In genomic region chr20:53515749-53516148, GRCh38 we compare ENCODE assay signal across 26 cellular contexts.
"Had no signal": no experiment of that assay in that cellular context is flagged by ENCODE, and none has a peak within 500 bp of the region (broad histone marks: within the 10 kb centered on the region; RNA-seq: fewer than 3 reads in every experiment).

No MANE protein-coding gene starts in this region.

- H3K4me1 ChIP-seq: adrenal gland, SJCRH30 had no signal

- DNase-seq: activated CD4-positive, alpha-beta T cell treated with anti-CD3 and anti-CD28 coated beads, Interleukin-2, amount 10 ng/mL, durations not matched to agents 24 days and 14 days; activated CD4-positive, alpha-beta T cell treated with anti-CD3 and anti-CD28 coated beads, Interleukin-2, amount 50 U/mL, for 4 hours; activated CD8-positive, alpha-beta T cell treated with anti-CD3 and anti-CD28 coated beads for 36 hours; activated gamma-delta T cell treated with Interleukin-2 at 50 U/mL for 16 hours; activated naive CD4-positive, alpha-beta T cell treated with anti-CD3 and anti-CD28 coated beads for 36 hours; activated T-cell treated with anti-CD3 and anti-CD28 coated beads, Interleukin-2, amount 50 U/mL, for 24 hours; adrenal gland; caudate nucleus; NCI-H1092 treated with DMSO at 0.1 percent for 48 hours; NCI-H1417; NCI-H146; NCI-H187; NCI-H2029 treated with DMSO at 0.1 percent for 48 hours; NCI-H2171; NCI-H2227 treated with DMSO at 0.1 percent for 48 hours; NCI-H446; NCI-H510A treated with DMSO at 0.1 percent for 48 hours; NCI-H526 treated with DMSO at 0.1 percent for 48 hours; SHP77; SJCRH30; T1000 had no signal

- ATAC-seq: activated CD8-positive, alpha-beta T cell treated with anti-CD3 and anti-CD28 coated beads for 36 hours; activated naive CD4-positive, alpha-beta T cell treated with anti-CD3 and anti-CD28 coated beads, Interleukin-2, amount 50 U/mL, for 72 hours; Panc1 had no signal

- H3K9me3 ChIP-seq: adrenal gland, SJCRH30 had no signal

- H3K27me3 ChIP-seq: adrenal gland had no signal

- H3K9me3 Mint-ChIP-seq: activated CD4-positive, alpha-beta T cell treated with anti-CD3 and anti-CD28 coated beads, Interleukin-2, amount 10 ng/mL, durations not matched to agents 24 days and 14 days; activated CD8-positive, alpha-beta T cell treated with anti-CD3 and anti-CD28 coated beads for 36 hours; activated naive CD4-positive, alpha-beta T cell treated with anti-CD3 and anti-CD28 coated beads for 36 hours; activated naive CD4-positive, alpha-beta T cell treated with anti-CD3 and anti-CD28 coated beads, Interleukin-2, amount 50 U/mL, for 72 hours; activated T-cell treated with anti-CD3 and anti-CD28 coated beads, Interleukin-2, amount 50 U/mL, for 24 hours had no signal

- H3K27me3 Mint-ChIP-seq: activated CD4-positive, alpha-beta T cell treated with anti-CD3 and anti-CD28 coated beads, Interleukin-2, amount 10 ng/mL, durations not matched to agents 24 days and 14 days; activated CD8-positive, alpha-beta T cell treated with anti-CD3 and anti-CD28 coated beads for 36 hours; activated T-cell treated with anti-CD3 and anti-CD28 coated beads, Interleukin-2, amount 50 U/mL, for 24 hours; brain had no signal

- H3K36me3 Mint-ChIP-seq: activated naive CD4-positive, alpha-beta T cell treated with anti-CD3 and anti-CD28 coated beads, Interleukin-2, amount 50 U/mL, for 72 hours; brain had no signal

- H3K27ac ChIP-seq: adrenal gland, SJCRH30, SK-N-MC had no signal

- H3K4me3 ChIP-seq: adrenal gland, SJCRH30, SK-N-MC had no signal

- H3K4me3 Mint-ChIP-seq: activated CD4-positive, alpha-beta T cell treated with anti-CD3 and anti-CD28 coated beads, Interleukin-2, amount 10 ng/mL, durations not matched to agents 24 days and 14 days; activated CD8-positive, alpha-beta T cell treated with anti-CD3 and anti-CD28 coated beads for 36 hours; activated naive CD4-positive, alpha-beta T cell treated with anti-CD3 and anti-CD28 coated beads for 36 hours; activated T-cell treated with anti-CD3 and anti-CD28 coated beads, Interleukin-2, amount 50 U/mL, for 24 hours; activated T-helper 1 cell treated with anti-CD3 and anti-CD28 coated beads, Interleukin-12 subunit alpha, Interleukin-12 subunit beta, Interleukin-2, Interleukin-4 antibody, amounts not matched to agents 30 ng/mL and 10 ng/mL and 1 ng/mL, durations not matched to agents 14 hours and 24 hours and 36 hours; brain had no signal

- H3K36me3 ChIP-seq: adrenal gland, SJCRH30 had no signal

- H3K27ac Mint-ChIP-seq: activated CD4-positive, alpha-beta T cell treated with anti-CD3 and anti-CD28 coated beads, Interleukin-2, amount 10 ng/mL, durations not matched to agents 24 days and 14 days; activated CD8-positive, alpha-beta T cell treated with anti-CD3 and anti-CD28 coated beads for 36 hours; activated naive CD4-positive, alpha-beta T cell treated with anti-CD3 and anti-CD28 coated beads for 36 hours; activated naive CD4-positive, alpha-beta T cell treated with anti-CD3 and anti-CD28 coated beads, Interleukin-2, amount 50 U/mL, for 72 hours; activated T-cell treated with anti-CD3 and anti-CD28 coated beads, Interleukin-2, amount 50 U/mL, for 24 hours; activated T-helper 1 cell treated with anti-CD3 and anti-CD28 coated beads, Interleukin-12 subunit alpha, Interleukin-12 subunit beta, Interleukin-2, Interleukin-4 antibody, amounts not matched to agents 30 ng/mL and 10 ng/mL and 1 ng/mL, durations not matched to agents 14 hours and 24 hours and 36 hours; brain had no signal

- H3K4me1 Mint-ChIP-seq: activated CD4-positive, alpha-beta T cell treated with anti-CD3 and anti-CD28 coated beads, Interleukin-2, amount 10 ng/mL, durations not matched to agents 24 days and 14 days had no signal
